Comparison of ENCODE assay signal across 23 cellular contexts in the genomic region with DNA sequence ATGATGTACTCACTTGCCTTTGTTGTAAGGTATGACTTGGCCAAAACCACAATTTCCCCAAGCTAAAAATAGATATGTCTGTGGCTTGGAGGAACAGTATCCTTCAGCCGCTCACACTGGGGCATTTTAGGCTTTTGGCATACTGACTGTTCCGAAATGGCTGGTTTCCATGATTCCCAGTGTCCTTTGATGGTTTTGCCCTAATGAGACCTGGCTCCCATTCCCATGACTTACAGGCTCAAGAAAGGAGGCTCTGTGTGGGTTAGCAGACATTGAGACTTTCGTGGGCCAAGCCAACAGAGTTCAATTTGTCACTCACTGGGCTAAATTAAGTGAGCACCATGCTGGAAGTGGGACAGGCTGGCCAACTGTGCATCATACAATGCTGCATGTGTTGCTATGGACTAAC.
DNase-seq lines count a peak whose midpoint lies in the region; ATAC-seq and TF ChIP-seq lines count a peak whose summit lies in the region.
"Had no signal": no experiment of that assay in that cellular context is flagged by ENCODE, and none has a peak within 500 bp of the region (broad histone marks: within the 10 kb centered on the region; RNA-seq: fewer than 3 reads in every experiment).

No MANE protein-coding gene starts in this region.

- TF ChIP-seq EP300 in sigmoid colon (IDR thresholded peaks at IDR 0.05): no peak

- TF ChIP-seq CTCF in astrocyte of the cerebellum (IDR thresholded peaks at IDR 0.05; ENCODE audit: low read depth, low read length, missing control alignments) (no peak), sigmoid colon (IDR thresholded peaks at IDR 0.05) (no peak)

- TF ChIP-seq POLR2A in sigmoid colon (IDR thresholded peaks at IDR 0.05): no peak

- intact Hi-C loops in sigmoid colon (cut with DNase I): no loop called here

- ATAC-seq in GM19035 (IDR thresholded peaks at IDR 0.05; ENCODE audit: unreplicated experiment) (no peak), HG02970 (IDR thresholded peaks at IDR 0.05; ENCODE audit: low FRiP score, unreplicated experiment) (no peak)
- ATAC-seq: activated CD4-positive, CD25-positive, alpha-beta regulatory T cell treated with anti-CD3 and anti-CD28 coated beads, Interleukin-2, amount 50 U/mL, for 24 hours; activated naive CD8-positive, alpha-beta T cell treated with anti-CD3 and anti-CD28 coated beads, Interleukin-2, amount 50 U/mL, for 24 hours; GM23338; stimulated activated effector memory CD8-positive, alpha-beta T cell treated with anti-CD3 and anti-CD28 coated beads, Interleukin-12 subunit alpha, Interleukin-12 subunit beta, amount 100 ng/mL, for 72 hours had no signal

- H3K9me3 ChIP-seq in sigmoid colon: peaks cover 0 to 1% (median 0%) of the 10 kb centered on the region in 4 donors

- DNase-seq in LHCN-M2 (ENCODE audit: low read depth) (peak; percentile 7), astrocyte of the cerebellum (ENCODE audit: low read depth) (peak; percentile 89), hippocampal formation (lab: John Stamatoyannopoulos, UW) (peak; percentile 29 to 54), superior temporal gyrus (ENCODE audit: extremely low spot score) (peak; percentile 50), AG08395 (ENCODE audit: low spot score) (no peak), sigmoid colon (no peak)
- DNase-seq: activated CD8-positive, alpha-beta memory T cell treated with anti-CD3 and anti-CD28 coated beads for 24 hours; activated naive CD8-positive, alpha-beta T cell treated with anti-CD3 and anti-CD28 coated beads, Interleukin-2, amount 50 U/mL, for 24 hours; central memory CD4-positive, alpha-beta T cell; DMS153; MV-4-11; NCI-H2029 treated with DMSO at 0.1 percent for 48 hours; NCI-H69; OCI-M1; stimulated activated CD4-positive, alpha-beta T cell treated with anti-CD3 and anti-CD28 coated beads, Interleukin-15, amount 100 ng/mL, for 24 hours; T-helper 9 cell had no signal

- no peaks in the 10 kb centered on the region for H3K4me1 ChIP-seq in sigmoid colon

- WGBS in sigmoid colon, 2 donors: 81 to 89% methylated on average over 3 of the region's 3 CpGs

- H3K36me3 ChIP-seq in sigmoid colon: no peaks in the 10 kb centered on the region
- H3K36me3 ChIP-seq: SJCRH30 had no signal

- H3K4me3 ChIP-seq in astrocyte of the cerebellum (ENCODE audit: low read depth, low read length): no peak overlapping the region
- H3K4me3 ChIP-seq in sigmoid colon: no peak overlapping the region
- H3K4me3 ChIP-seq: GM23338, SJCRH30 had no signal

- no peaks in the 10 kb centered on the region for H3K27me3 ChIP-seq in sigmoid colon
- H3K27me3 ChIP-seq: SJCRH30 had no signal

- no peak overlapping the region for H3K27ac ChIP-seq in sigmoid colon
- H3K27ac ChIP-seq: C4-2B, SJCRH30 had no signal

- in situ Hi-C loops in astrocyte of the cerebellum (cut with HindIII; ENCODE audit: low sequenced_read_pairs): no loop called here

Comparison
In these comparisons a context has a peak if more than half of its experiments do, and no peak if none do; other contexts are left out.
1. DNase-seq: peak in LHCN-M2 (single experiment), astrocyte of the cerebellum (single experiment), hippocampal formation (2 of 2) and superior temporal gyrus (single experiment); none in AG08395 (single experiment) and sigmoid colon (single experiment).